16 cellular contexts compared by ENCODE assay signal in genomic region chr6:106539931-106540330, GRCh38.
DNase-seq lines count a peak whose midpoint lies in the region; ATAC-seq and TF ChIP-seq lines count a peak whose summit lies in the region.
"Had no signal": no experiment of that assay in that cellular context is flagged by ENCODE, and none has a peak within 500 bp of the region (broad histone marks: within the 10 kb centered on the region; RNA-seq: fewer than 3 reads in every experiment).

No MANE protein-coding gene starts in this region.

- H3K27ac Mint-ChIP-seq in memory B cell = peak overlapping the region; percentile 3
- H3K27ac Mint-ChIP-seq: activated CD4-positive, alpha-beta memory T cell treated with anti-CD3 and anti-CD28 coated beads, Interleukin-2, amount 10 ng/mL, durations not matched to agents 7 days and 5 days had no signal

- H3K27me3 ChIP-seq in heart right ventricle (no peaks in the 10 kb centered on the region), upper lobe of left lung (no peaks in the 10 kb centered on the region)
- H3K27me3 ChIP-seq: ovary, tibial artery had no signal

- no peak for TF ChIP-seq EP300 in upper lobe of left lung (IDR thresholded peaks at IDR 0.05)

- peaks cover 33% of the 10 kb centered on the region for H3K36me3 Mint-ChIP-seq in memory B cell

- H3K9ac ChIP-seq in SK-N-MC (ENCODE audit: insufficient read length) = peak overlapping the region; percentile 74

- no peak overlapping the region for H3K4me3 ChIP-seq in heart right ventricle
- H3K4me3 ChIP-seq in SK-N-MC = peak overlapping the region; percentile 37
- no peak overlapping the region for H3K4me3 ChIP-seq in upper lobe of left lung
- H3K4me3 ChIP-seq: lung, ovary, Peyer's patch, tibial artery had no signal

- peaks cover 1% of the 10 kb centered on the region for H3K9me3 Mint-ChIP-seq in memory B cell
- H3K9me3 Mint-ChIP-seq: activated CD4-positive, alpha-beta memory T cell treated with anti-CD3 and anti-CD28 coated beads, Interleukin-2, amount 10 ng/mL, durations not matched to agents 7 days and 5 days had no signal

- ATAC-seq in left ventricle myocardium superior (peak; percentile 48), heart right ventricle (no peak), memory B cell (ENCODE audit: low read depth) (no peak), upper lobe of left lung (ENCODE audit: low FRiP score in 2 of 2) (peak in 1 of 2 donors; percentile 37), HG03039 (IDR thresholded peaks at IDR 0.05; ENCODE audit: unreplicated experiment) (no peak)
- no peak for ATAC-seq in stimulated activated naive CD8-positive, alpha-beta T cell treated with anti-CD3 and anti-CD28 coated beads, Interleukin-15, Interleukin-2, amounts not matched to agents 100 U/mL and 50 U/mL, for 24 hours

- no peaks in the 10 kb centered on the region for H3K27me3 Mint-ChIP-seq in memory B cell
- H3K27me3 Mint-ChIP-seq: activated CD4-positive, alpha-beta memory T cell treated with anti-CD3 and anti-CD28 coated beads, Interleukin-2, amount 10 ng/mL, durations not matched to agents 7 days and 5 days had no signal

- intact Hi-C loops in left ventricle myocardium superior (cut with micrococcal nuclease) = no loop called here
- intact Hi-C loops in heart right ventricle (cut with DNase I) = no loop called here

- peaks cover 33% of the 10 kb centered on the region for H3K4me1 Mint-ChIP-seq in memory B cell

- no peak for TF ChIP-seq CTCF in heart right ventricle (IDR thresholded peaks at IDR 0.05)
- TF ChIP-seq CTCF in upper lobe of left lung (IDR thresholded peaks at IDR 0.05) = no peak

- H3K4me1 ChIP-seq in heart right ventricle (peaks cover 0 to 48% (median 0%) of the 10 kb centered on the region in 9 donors), upper lobe of left lung (peaks cover 0 to 16% (median 1%) of the 10 kb centered on the region in 4 donors)
- H3K4me1 ChIP-seq: Peyer's patch, tibial artery had no signal

- no peaks in the 10 kb centered on the region for H3K9me3 ChIP-seq in heart right ventricle
- H3K9me3 ChIP-seq in SK-N-MC (ENCODE audit: low read depth, low read length) = no peaks in the 10 kb centered on the region
- H3K9me3 ChIP-seq in upper lobe of left lung = no peaks in the 10 kb centered on the region
- H3K9me3 ChIP-seq: ovary, Peyer's patch, tibial artery had no signal

- 73 to 79% methylated on average over 9 of the region's 9 CpGs for WGBS in heart right ventricle, 2 donors
- WGBS in upper lobe of left lung, 2 donors = 69 to 76% methylated on average over 9 of the region's 9 CpGs

- no peak for TF ChIP-seq POLR2A in upper lobe of left lung (IDR thresholded peaks at IDR 0.05)

- H3K27ac ChIP-seq in heart right ventricle = peak overlapping the region in 1 of 10 donors; percentile 54
- peak overlapping the region; percentile 92 for H3K27ac ChIP-seq in SK-N-MC
- H3K27ac ChIP-seq in upper lobe of left lung = peak overlapping the region in 1 of 4 donors; percentile 33
- H3K27ac ChIP-seq: ovary, Peyer's patch, tibial artery had no signal

- DNase-seq in left ventricle myocardium superior = no peak
- no peak for DNase-seq in heart right ventricle
- no peak for DNase-seq in SK-N-MC (ENCODE audit: low read depth, low spot score)
- DNase-seq in memory B cell (ENCODE audit: low spot score in 2 of 2) = no peak
- peak; percentile 33 to 53 for DNase-seq in upper lobe of left lung
- DNase-seq in stimulated activated naive CD8-positive, alpha-beta T cell treated with anti-CD3 and anti-CD28 coated beads, Interleukin-15, Interleukin-2, amounts not matched to agents 100 U/mL and 50 U/mL, for 24 hours = no peak
- no peak for DNase-seq in iPS-NIHi7 (ENCODE audit: extremely low spot score)
- DNase-seq: activated CD4-positive, alpha-beta memory T cell treated with anti-CD3 and anti-CD28 coated beads, Interleukin-2, amount 10 ng/mL, durations not matched to agents 7 days and 5 days; activated effector memory CD4-positive, alpha-beta T cell treated with Interleukin-2 at 50 U/mL for 16 hours; NCI-H1105; NCI-H226; ovary; Peyer's patch had no signal

- H3K36me3 ChIP-seq in heart right ventricle (peaks cover 0 to 37% (median 0%) of the 10 kb centered on the region in 9 donors), SK-N-MC (ENCODE audit: insufficient read depth, low read length) (no peaks in the 10 kb centered on the region), upper lobe of left lung (peaks cover 0 to 13% (median 6%) of the 10 kb centered on the region in 4 donors)
- H3K36me3 ChIP-seq: ovary, tibial artery had no signal

- no peak overlapping the region for H3K4me3 Mint-ChIP-seq in memory B cell
- H3K4me3 Mint-ChIP-seq: activated CD4-positive, alpha-beta memory T cell treated with anti-CD3 and anti-CD28 coated beads, Interleukin-2, amount 10 ng/mL, durations not matched to agents 7 days and 5 days had no signal

Comparison
In these comparisons a context has a peak if more than half of its experiments do, and no peak if none do; other contexts are left out.
1. DNase-seq: peak in upper lobe of left lung (2 of 2); none in left ventricle myocardium superior (single experiment), heart right ventricle (0 of 2), SK-N-MC (single experiment), memory B cell (0 of 2), stimulated activated naive CD8-positive, alpha-beta T cell treated with anti-CD3 and anti-CD28 coated beads, Interleukin-15, Interleukin-2, amounts not matched to agents 100 U/mL and 50 U/mL, for 24 hours (single experiment) and iPS-NIHi7 (single experiment).